9 cellular contexts compared by ENCODE assay signal in the genomic region with DNA sequence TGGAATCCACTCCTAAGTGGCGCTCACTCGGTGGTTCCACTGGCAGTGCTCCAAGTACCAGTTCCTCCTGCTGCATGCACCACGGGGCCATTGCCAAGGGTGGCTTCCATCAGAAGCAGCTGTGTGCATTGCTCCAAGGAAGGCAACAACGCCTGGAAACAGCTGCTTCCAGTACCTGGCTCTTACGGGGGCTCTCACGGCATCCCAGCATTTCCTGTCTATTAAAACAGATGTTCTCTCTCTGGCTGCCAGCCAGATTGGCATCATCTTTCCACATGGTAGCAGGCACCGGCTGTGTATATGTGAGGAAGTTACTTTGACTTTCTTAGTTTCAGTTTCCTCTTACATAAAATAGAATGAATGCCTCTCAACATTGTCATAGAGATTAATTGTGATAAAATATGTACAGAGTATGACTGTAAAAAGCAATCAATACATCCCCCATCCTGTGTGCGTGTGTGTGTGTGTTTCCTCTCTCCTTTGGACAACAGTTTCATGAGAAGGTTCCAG.
DNase-seq lines count a peak whose midpoint lies in the region; ATAC-seq and TF ChIP-seq lines count a peak whose summit lies in the region.
"Had no signal": no experiment of that assay in that cellular context is flagged by ENCODE, and none has a peak within 500 bp of the region (broad histone marks: within the 10 kb centered on the region; RNA-seq: fewer than 3 reads in every experiment).

No MANE protein-coding gene starts in this region.

- ATAC-seq in lung (ENCODE audit: insufficient read depth, low FRiP score): peak; percentile 13
- ATAC-seq: A549 had no signal

- H3K36me3 Mint-ChIP-seq in activated naive CD4-positive, alpha-beta T cell treated with anti-CD3 and anti-CD28 coated beads, Interleukin-2, amount 50 U/mL, for 24 hours: no peaks in the 10 kb centered on the region
- H3K36me3 Mint-ChIP-seq in activated T-helper 2 cell treated with anti-CD3 and anti-CD28 coated beads, Interferon-gamma antibody, Interleukin-2, Interleukin-4, amounts not matched to agents 10 μg/mL and 5 μg/mL and 100 μg/mL, durations not matched to agents 14 hours and 24 hours and 36 hours (ENCODE audit: low read depth): no peaks in the 10 kb centered on the region

- peaks cover 0 to 2% of the 10 kb centered on the region in 2 donors for H3K9me3 ChIP-seq in lung (ENCODE audit: control insufficient read depth in 2 of 2, insufficient read depth in 1 of 2, low read length in 1 of 2)
- H3K9me3 ChIP-seq: A549 had no signal

- peak; percentile 23 to 66 for DNase-seq in NCI-H2081 (lab: John Stamatoyannopoulos, UW)
- no peak for DNase-seq in NCI-H2081 treated with DMSO at 0.1 percent for 48 hours (lab: John Stamatoyannopoulos, UW)
- peak; percentile 15 for DNase-seq in HFF-Myc (ENCODE audit: extremely low read depth, low read depth)
- peak; percentile 12 for DNase-seq in NCI-H146 treated with DMSO at 0.1 percent for 48 hours (lab: John Stamatoyannopoulos, UW; ENCODE audit: unreplicated experiment)
- DNase-seq in lung (ENCODE audit: low spot score): peak; percentile 48
- no peak for DNase-seq in H7
- no peak for DNase-seq in activated T-helper 2 cell treated with anti-CD3 and anti-CD28 coated beads, Interferon-gamma antibody, Interleukin-2, Interleukin-4, amounts not matched to agents 10 μg/mL and 5 μg/mL and 100 μg/mL, durations not matched to agents 14 hours and 24 hours and 36 hours (ENCODE audit: low spot score)

- H3K4me1 Mint-ChIP-seq in activated naive CD4-positive, alpha-beta T cell treated with anti-CD3 and anti-CD28 coated beads, Interleukin-2, amount 50 U/mL, for 24 hours: peaks cover 10% of the 10 kb centered on the region
- peaks cover 5% of the 10 kb centered on the region for H3K4me1 Mint-ChIP-seq in activated T-helper 2 cell treated with anti-CD3 and anti-CD28 coated beads, Interferon-gamma antibody, Interleukin-2, Interleukin-4, amounts not matched to agents 10 μg/mL and 5 μg/mL and 100 μg/mL, durations not matched to agents 14 hours and 24 hours and 36 hours (ENCODE audit: low read depth)

- H3K36me3 ChIP-seq in lung (ENCODE audit: control insufficient read depth in 2 of 2, insufficient read depth in 2 of 2, low read length in 2 of 2): no peaks in the 10 kb centered on the region
- H3K36me3 ChIP-seq in H7 (replicated peaks; ENCODE audit: control insufficient read depth, insufficient read depth, low read length): no peaks in the 10 kb centered on the region

- H3K4me1 ChIP-seq in lung (ENCODE audit: control insufficient read depth in 2 of 2, insufficient read depth in 2 of 2, low read length in 2 of 2): peaks cover 0 to 13% of the 10 kb centered on the region in 2 donors
- H3K4me1 ChIP-seq: A549 had no signal

- intact Hi-C loops in activated T-helper 2 cell treated with anti-CD3 and anti-CD28 coated beads, Interferon-gamma antibody, Interleukin-2, Interleukin-4, amounts not matched to agents 10 μg/mL and 5 μg/mL and 100 μg/mL, durations not matched to agents 14 hours and 24 hours and 36 hours (cut with micrococcal nuclease): no loop called here

- H3K27ac Mint-ChIP-seq in activated naive CD4-positive, alpha-beta T cell treated with anti-CD3 and anti-CD28 coated beads, Interleukin-2, amount 50 U/mL, for 24 hours: no peak overlapping the region
- no peak overlapping the region for H3K27ac Mint-ChIP-seq in activated T-helper 2 cell treated with anti-CD3 and anti-CD28 coated beads, Interferon-gamma antibody, Interleukin-2, Interleukin-4, amounts not matched to agents 10 μg/mL and 5 μg/mL and 100 μg/mL, durations not matched to agents 14 hours and 24 hours and 36 hours

- TF ChIP-seq CTCF in HFF-Myc (IDR thresholded peaks at IDR 0.05; ENCODE audit: low read depth, low read length, missing control alignments) (no peak), lung (IDR thresholded peaks at IDR 0.05; ENCODE audit: control extremely low read depth, extremely low read depth) (no peak)

- 3 to 10% methylated on average over 8 of the region's 8 CpGs for WGBS in lung, 2 donors

- peak overlapping the region; percentile 33 for H3K4me3 Mint-ChIP-seq in activated naive CD4-positive, alpha-beta T cell treated with anti-CD3 and anti-CD28 coated beads, Interleukin-2, amount 50 U/mL, for 24 hours
- H3K4me3 Mint-ChIP-seq in activated T-helper 2 cell treated with anti-CD3 and anti-CD28 coated beads, Interferon-gamma antibody, Interleukin-2, Interleukin-4, amounts not matched to agents 10 μg/mL and 5 μg/mL and 100 μg/mL, durations not matched to agents 14 hours and 24 hours and 36 hours (ENCODE audit: low read depth): no peak overlapping the region

- H3K27me3 Mint-ChIP-seq in activated naive CD4-positive, alpha-beta T cell treated with anti-CD3 and anti-CD28 coated beads, Interleukin-2, amount 50 U/mL, for 24 hours: no peaks in the 10 kb centered on the region
- peaks cover 5% of the 10 kb centered on the region for H3K27me3 Mint-ChIP-seq in activated T-helper 2 cell treated with anti-CD3 and anti-CD28 coated beads, Interferon-gamma antibody, Interleukin-2, Interleukin-4, amounts not matched to agents 10 μg/mL and 5 μg/mL and 100 μg/mL, durations not matched to agents 14 hours and 24 hours and 36 hours (ENCODE audit: low read depth)

- H3K27me3 ChIP-seq in lung (ENCODE audit: control insufficient read depth, insufficient read depth) (no peaks in the 10 kb centered on the region), H7 (ENCODE audit: control insufficient read depth, insufficient read depth, low read length) (no peaks in the 10 kb centered on the region)

- H3K4me3 ChIP-seq in HFF-Myc (replicated peaks; ENCODE audit: low read depth, low read length): no peak overlapping the region
- no peak overlapping the region for H3K4me3 ChIP-seq in lung
- no peak overlapping the region for H3K4me3 ChIP-seq in H7 (ENCODE audit: insufficient read depth, low read depth, low read length)
- H3K4me3 ChIP-seq: A549 had no signal

- H3K9me3 Mint-ChIP-seq in activated naive CD4-positive, alpha-beta T cell treated with anti-CD3 and anti-CD28 coated beads, Interleukin-2, amount 50 U/mL, for 24 hours: no peaks in the 10 kb centered on the region
- H3K9me3 Mint-ChIP-seq in activated T-helper 2 cell treated with anti-CD3 and anti-CD28 coated beads, Interferon-gamma antibody, Interleukin-2, Interleukin-4, amounts not matched to agents 10 μg/mL and 5 μg/mL and 100 μg/mL, durations not matched to agents 14 hours and 24 hours and 36 hours: no peaks in the 10 kb centered on the region

- no peak overlapping the region for H3K27ac ChIP-seq in lung (ENCODE audit: low read depth in 1 of 2, low read length in 1 of 2)
- H3K27ac ChIP-seq: A549 had no signal

Comparison
In these comparisons a context has a peak if more than half of its experiments do, and no peak if none do; other contexts are left out.
1. DNase-seq: peak in NCI-H2081 (2 of 2), HFF-Myc (single experiment), NCI-H146 treated with DMSO at 0.1 percent for 48 hours (single experiment) and lung (single experiment); none in NCI-H2081 treated with DMSO at 0.1 percent for 48 hours (single experiment), H7 (single experiment) and activated T-helper 2 cell treated with anti-CD3 and anti-CD28 coated beads, Interferon-gamma antibody, Interleukin-2, Interleukin-4, amounts not matched to agents 10 μg/mL and 5 μg/mL and 100 μg/mL, durations not matched to agents 14 hours and 24 hours and 36 hours (single experiment).